ENCODE assay signal across 1 cellular context in the genomic region with DNA sequence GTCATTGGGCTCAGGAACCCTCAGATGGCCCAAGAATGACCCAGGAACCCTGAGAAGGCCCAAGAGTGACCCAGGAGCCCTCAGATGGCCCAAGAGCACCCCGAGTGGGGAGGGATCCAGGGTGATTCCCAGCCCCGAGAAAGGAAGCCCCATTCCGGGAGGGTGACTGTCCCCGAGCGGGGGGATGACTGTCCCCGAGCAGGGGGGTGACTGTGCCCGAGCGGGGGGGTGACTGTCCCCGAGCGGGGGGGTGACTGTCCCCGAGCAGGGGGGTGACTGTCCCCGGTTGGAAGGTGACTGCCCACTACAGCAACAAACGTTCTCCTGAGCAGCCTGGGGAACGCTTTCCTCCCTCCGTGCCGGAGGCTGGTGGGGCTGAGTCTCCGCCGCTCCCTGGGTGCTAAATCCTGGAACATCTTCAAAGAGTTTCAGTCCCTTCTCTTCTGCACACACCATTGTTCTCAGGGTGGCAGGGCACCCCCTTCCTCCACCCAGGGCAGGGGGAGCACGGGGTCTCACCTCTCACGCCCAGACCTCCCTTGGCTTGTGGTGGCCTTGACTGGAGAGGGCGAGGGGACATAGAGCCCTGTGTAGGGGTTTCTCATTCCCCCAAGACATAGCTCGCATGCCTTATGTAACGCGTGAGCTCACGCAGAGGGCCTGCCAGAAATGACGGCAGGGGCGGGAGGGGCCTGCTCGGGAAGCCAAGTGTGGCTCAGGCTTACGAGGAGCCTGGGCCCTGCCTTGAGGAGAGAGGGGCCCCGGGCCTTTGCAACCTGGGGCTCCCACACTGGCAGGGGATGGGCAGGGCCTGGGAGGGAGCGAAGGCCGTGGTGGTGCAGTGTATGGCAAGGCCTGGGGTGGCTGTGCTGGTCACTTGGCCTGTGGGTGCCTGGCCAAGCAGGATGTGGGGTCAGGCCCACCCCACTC.
TF ChIP-seq lines count a peak whose summit lies in the region.

No MANE protein-coding gene starts in this region.

TF ChIP-seq in H1, 55 proteins besides CTCF, POLR2A, EP300 and RAD21 (continued from another document):
- TF ChIP-seq, protein P1, sequence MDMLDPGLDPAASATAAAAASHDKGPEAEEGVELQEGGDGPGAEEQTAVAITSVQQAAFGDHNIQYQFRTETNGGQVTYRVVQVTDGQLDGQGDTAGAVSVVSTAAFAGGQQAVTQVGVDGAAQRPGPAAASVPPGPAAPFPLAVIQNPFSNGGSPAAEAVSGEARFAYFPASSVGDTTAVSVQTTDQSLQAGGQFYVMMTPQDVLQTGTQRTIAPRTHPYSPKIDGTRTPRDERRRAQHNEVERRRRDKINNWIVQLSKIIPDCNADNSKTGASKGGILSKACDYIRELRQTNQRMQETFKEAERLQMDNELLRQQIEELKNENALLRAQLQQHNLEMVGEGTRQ (IDR thresholded peaks at IDR 0.05; ENCODE audit: low read length) = no peak
- TF ChIP-seq PHF8 (conservative IDR thresholded peaks at IDR 0.05; ENCODE audit: low read depth, low read length) (no peak), KDM4A (IDR thresholded peaks at IDR 0.05; ENCODE audit: low read depth, low read length, severe bottlenecking) (no peak), POLR2AphosphoS5 (IDR thresholded peaks at IDR 0.05; ENCODE audit: low read depth, low read length) (no peak), TAF1 (IDR thresholded peaks at IDR 0.05; ENCODE audit: low read depth, low read length) (no peak), SUZ12 (IDR thresholded peaks at IDR 0.05; ENCODE audit: low read length) (no peak), TEAD4 (IDR thresholded peaks at IDR 0.05; ENCODE audit: low read depth, low read length) (no peak), SP4 (IDR thresholded peaks at IDR 0.05; ENCODE audit: low read length) (no peak), BACH1 (IDR thresholded peaks at IDR 0.05; ENCODE audit: low read length) (no peak), FOSL1 (IDR thresholded peaks at IDR 0.05; ENCODE audit: insufficient read depth, low read depth, low read length) (no peak), NRF1 (IDR thresholded peaks at IDR 0.05; ENCODE audit: low read depth, low read length) (no peak)
